Comparison of ENCODE assay signal across 21 cellular contexts in genomic region chr15:90677807-90678790, GRCh38. TPM values are rescaled to one million over a fixed set of nuclear protein-coding genes. Genes with fewer than 3 reads are reported as not detected.
DNase-seq lines count a peak whose midpoint lies in the region; ATAC-seq and TF ChIP-seq lines count a peak whose summit lies in the region.
"Had no signal": no experiment of that assay in that cellular context is flagged by ENCODE, and none has a peak within 500 bp of the region (broad histone marks: within the 10 kb centered on the region; RNA-seq: fewer than 3 reads in every experiment).

No MANE protein-coding gene starts in this region.

- no peak for TF ChIP-seq POLR2A in body of pancreas (IDR thresholded peaks at IDR 0.05)

- H3K4me3 ChIP-seq in KMS-11 (IDR thresholded peaks at IDR 0.05; ENCODE audit: insufficient read depth, low read depth, low read length): no peak overlapping the region
- no peak overlapping the region for H3K4me3 ChIP-seq in body of pancreas
- H3K4me3 ChIP-seq: heart right ventricle, MG63, psoas muscle, smooth muscle cell had no signal

- TF ChIP-seq CTCF in KMS-11 (conservative IDR thresholded peaks at IDR 0.05; ENCODE audit: low read depth, low read length): no peak
- TF ChIP-seq CTCF in body of pancreas (IDR thresholded peaks at IDR 0.05): no peak

- peaks cover 10% of the 10 kb centered on the region for H3K36me3 Mint-ChIP-seq in activated CD4-positive, alpha-beta T cell treated with anti-CD3 and anti-CD28 coated beads, Interleukin-2, amount 10 ng/mL, durations not matched to agents 7 days and 5 days (ENCODE audit: low read depth)
- H3K36me3 Mint-ChIP-seq in activated naive CD8-positive, alpha-beta T cell treated with anti-CD3 and anti-CD28 coated beads for 36 hours: no peaks in the 10 kb centered on the region
- H3K36me3 Mint-ChIP-seq in stimulated activated effector memory CD8-positive, alpha-beta T cell treated with anti-CD3 and anti-CD28 coated beads, Interleukin-12 subunit alpha, Interleukin-12 subunit beta, amount 100 ng/mL, for 72 hours: no peaks in the 10 kb centered on the region
- H3K36me3 Mint-ChIP-seq: CD14-positive monocyte, type B pancreatic cell had no signal

- no peak overlapping the region for H3K27ac ChIP-seq in KMS-11
- no peak overlapping the region for H3K27ac ChIP-seq in body of pancreas
- H3K27ac ChIP-seq: heart right ventricle, psoas muscle, RWPE1, WERI-Rb-1 had no signal

- CTCF ChIA-PET in activated CD4-positive, alpha-beta T cell treated with anti-CD3 and anti-CD28 coated beads, Interleukin-2, amount 10 ng/mL, durations not matched to agents 7 days and 5 days (lab: Charles Lee): interaction anchor here (0.6 to 3.0 kb wide), 12 partner anchors 8 to 257 kb away, joined by 3 to 13 read pairs (median 4); partner anchors contain the start of genes BLM and UNC45A

- peaks cover 57% of the 10 kb centered on the region for H3K4me1 Mint-ChIP-seq in activated CD4-positive, alpha-beta T cell treated with anti-CD3 and anti-CD28 coated beads, Interleukin-2, amount 10 ng/mL, durations not matched to agents 7 days and 5 days
- H3K4me1 Mint-ChIP-seq in activated naive CD8-positive, alpha-beta T cell treated with anti-CD3 and anti-CD28 coated beads for 36 hours: peaks cover 24% of the 10 kb centered on the region
- H3K4me1 Mint-ChIP-seq in stimulated activated effector memory CD8-positive, alpha-beta T cell treated with anti-CD3 and anti-CD28 coated beads, Interleukin-12 subunit alpha, Interleukin-12 subunit beta, amount 100 ng/mL, for 72 hours: peaks cover 8% of the 10 kb centered on the region

- POLR2A ChIA-PET in activated CD4-positive, alpha-beta T cell treated with anti-CD3 and anti-CD28 coated beads, Interleukin-2, amount 10 ng/mL, durations not matched to agents 7 days and 5 days (lab: Charles Lee): no interaction called here

- WGBS in body of pancreas, 2 donors: 84 to 85% methylated on average over 12 of the region's 12 CpGs

- H3K9me3 ChIP-seq in body of pancreas: no peaks in the 10 kb centered on the region
- H3K9me3 ChIP-seq: heart right ventricle, psoas muscle had no signal

- H3K27me3 ChIP-seq in KMS-11 (ENCODE audit: insufficient read depth, low read depth) (no peaks in the 10 kb centered on the region), body of pancreas (no peaks in the 10 kb centered on the region)
- H3K27me3 ChIP-seq: heart right ventricle, MG63 had no signal

- peaks cover under 1% of the 10 kb centered on the region for H3K27me3 Mint-ChIP-seq in activated CD4-positive, alpha-beta T cell treated with anti-CD3 and anti-CD28 coated beads, Interleukin-2, amount 10 ng/mL, durations not matched to agents 7 days and 5 days
- H3K27me3 Mint-ChIP-seq in activated naive CD8-positive, alpha-beta T cell treated with anti-CD3 and anti-CD28 coated beads for 36 hours: no peaks in the 10 kb centered on the region
- H3K27me3 Mint-ChIP-seq: type B pancreatic cell had no signal

- peak; percentile 75 for ATAC-seq in stimulated activated effector memory CD8-positive, alpha-beta T cell treated with anti-CD3 and anti-CD28 coated beads, Interleukin-12 subunit alpha, Interleukin-12 subunit beta, amount 100 ng/mL, for 72 hours
- ATAC-seq in HG02938 (IDR thresholded peaks at IDR 0.05; ENCODE audit: unreplicated experiment) (no peak), body of pancreas (no peak)
- ATAC-seq: heart right ventricle, psoas muscle had no signal

- peak overlapping the region; percentile 30; the same call in 1 of the 2 replicates for H3K4me2 ChIP-seq in KMS-11
- H3K4me2 ChIP-seq: smooth muscle cell had no signal

- H3K4me1 ChIP-seq in KMS-11 (ENCODE audit: low read depth, poor library complexity, severe bottlenecking): peaks cover 15% of the 10 kb centered on the region
- H3K4me1 ChIP-seq in body of pancreas: no peaks in the 10 kb centered on the region
- H3K4me1 ChIP-seq: psoas muscle had no signal

- intact Hi-C loops in body of pancreas (cut with DNase I): no loop called here

- peak; percentile 62 for DNase-seq in activated CD4-positive, alpha-beta T cell treated with anti-CD3 and anti-CD28 coated beads, Interleukin-2, amount 10 ng/mL, durations not matched to agents 7 days and 5 days
- no peak for DNase-seq in activated CD4-positive, alpha-beta T cell treated with anti-CD3 and anti-CD28 coated beads for 48 hours
- no peak for DNase-seq in activated naive CD8-positive, alpha-beta T cell treated with anti-CD3 and anti-CD28 coated beads for 36 hours
- DNase-seq in stimulated activated effector memory CD8-positive, alpha-beta T cell treated with anti-CD3 and anti-CD28 coated beads, Interleukin-12 subunit alpha, Interleukin-12 subunit beta, amount 100 ng/mL, for 72 hours (ENCODE audit: low spot score in 2 of 2): no peak
- DNase-seq in GM19240 (ENCODE audit: insufficient read length, low spot score) (no peak), body of pancreas (no peak)
- DNase-seq: activated CD8-positive, alpha-beta memory T cell treated with anti-CD3 and anti-CD28 coated beads, Interleukin-2, amount 50 U/mL, for 48 hours; anterior cingulate cortex; heart right ventricle; MG63; NCI-H1694 treated with DMSO at 0.1 percent for 48 hours; psoas muscle; stimulated activated CD4-positive, alpha-beta T cell treated with anti-CD3 and anti-CD28 coated beads, Interleukin-4, amount 100 ng/mL, for 4 hours; stimulated activated CD8-positive, alpha-beta memory T cell treated with anti-CD3 and anti-CD28 coated beads, Interleukin-4, amount 100 ng/mL, for 48 hours; WERI-Rb-1 had no signal

- H3K9me3 Mint-ChIP-seq in activated CD4-positive, alpha-beta T cell treated with anti-CD3 and anti-CD28 coated beads, Interleukin-2, amount 10 ng/mL, durations not matched to agents 7 days and 5 days: peaks cover 5% of the 10 kb centered on the region
- H3K9me3 Mint-ChIP-seq in activated naive CD8-positive, alpha-beta T cell treated with anti-CD3 and anti-CD28 coated beads for 36 hours: peaks cover 4% of the 10 kb centered on the region
- no peaks in the 10 kb centered on the region for H3K9me3 Mint-ChIP-seq in stimulated activated effector memory CD8-positive, alpha-beta T cell treated with anti-CD3 and anti-CD28 coated beads, Interleukin-12 subunit alpha, Interleukin-12 subunit beta, amount 100 ng/mL, for 72 hours
- H3K9me3 Mint-ChIP-seq: type B pancreatic cell had no signal

- no peaks in the 10 kb centered on the region for H3K79me2 ChIP-seq in KMS-11 (ENCODE audit: insufficient read depth, low read depth)

- H2AFZ ChIP-seq in KMS-11 (ENCODE audit: low read depth): 0 out of 2 replicates have a peak overlapping the region, but pooled peaks have one; percentile 10

- no peak overlapping the region for H3K9ac ChIP-seq in KMS-11

- H3K27ac Mint-ChIP-seq in activated CD4-positive, alpha-beta T cell treated with anti-CD3 and anti-CD28 coated beads, Interleukin-2, amount 10 ng/mL, durations not matched to agents 7 days and 5 days: peak overlapping the region; percentile 92
- H3K27ac Mint-ChIP-seq in activated naive CD8-positive, alpha-beta T cell treated with anti-CD3 and anti-CD28 coated beads for 36 hours: peak overlapping the region; percentile 87
- peak overlapping the region; percentile 23 for H3K27ac Mint-ChIP-seq in stimulated activated effector memory CD8-positive, alpha-beta T cell treated with anti-CD3 and anti-CD28 coated beads, Interleukin-12 subunit alpha, Interleukin-12 subunit beta, amount 100 ng/mL, for 72 hours
- H3K27ac Mint-ChIP-seq: CD14-positive monocyte, type B pancreatic cell had no signal

- H3K36me3 ChIP-seq in KMS-11 (ENCODE audit: insufficient read depth): no peaks in the 10 kb centered on the region
- no peaks in the 10 kb centered on the region for H3K36me3 ChIP-seq in body of pancreas (replicated peaks in 1 of 2; ENCODE audit: insufficient read depth in 1 of 2, low read depth in 2 of 2)
- H3K36me3 ChIP-seq: heart right ventricle, WERI-Rb-1 had no signal

- no peaks in the 10 kb centered on the region for H4K20me1 ChIP-seq in KMS-11 (ENCODE audit: insufficient read depth)

- peak overlapping the region; percentile 57 for H3K4me3 Mint-ChIP-seq in activated CD4-positive, alpha-beta T cell treated with anti-CD3 and anti-CD28 coated beads, Interleukin-2, amount 10 ng/mL, durations not matched to agents 7 days and 5 days
- peak overlapping the region; percentile 44 for H3K4me3 Mint-ChIP-seq in activated naive CD8-positive, alpha-beta T cell treated with anti-CD3 and anti-CD28 coated beads for 36 hours
- H3K4me3 Mint-ChIP-seq in stimulated activated effector memory CD8-positive, alpha-beta T cell treated with anti-CD3 and anti-CD28 coated beads, Interleukin-12 subunit alpha, Interleukin-12 subunit beta, amount 100 ng/mL, for 72 hours: peak overlapping the region; percentile 12
- H3K4me3 Mint-ChIP-seq: CD14-positive monocyte, type B pancreatic cell had no signal

RNA-seq across cellular contexts. Expression of gene BLM, which starts 39.0 kb away (rescaled TPM):
- total RNA-seq in activated CD4-positive, alpha-beta T cell treated with anti-CD3 and anti-CD28 coated beads, Interleukin-2, amount 10 ng/mL, durations not matched to agents 7 days and 5 days: 10 to 100 TPM; 50.2 to 57.7 TPM
- total RNA-seq in activated naive CD8-positive, alpha-beta T cell treated with anti-CD3 and anti-CD28 coated beads for 36 hours: 10 to 100 TPM; 47.8 to 49.8 TPM
- total RNA-seq in body of pancreas: 1 to 10 TPM in 1 of 2 donors, under 1 TPM in 1; 0.26 to 1.3 TPM

Comparison
In these comparisons a context has a peak if more than half of its experiments do, and no peak if none do; other contexts are left out.
1. H3K27ac Mint-ChIP-seq: peak in every context shown above with its lines; median percentile 92 in activated CD4-positive, alpha-beta T cell treated with anti-CD3 and anti-CD28 coated beads, Interleukin-2, amount 10 ng/mL, durations not matched to agents 7 days and 5 days; 87 in activated naive CD8-positive, alpha-beta T cell treated with anti-CD3 and anti-CD28 coated beads for 36 hours; 23 in stimulated activated effector memory CD8-positive, alpha-beta T cell treated with anti-CD3 and anti-CD28 coated beads, Interleukin-12 subunit alpha, Interleukin-12 subunit beta, amount 100 ng/mL, for 72 hours.
2. RNA of gene BLM, which starts 39.0 kb away (total RNA-seq): 50.2 to 57.7 TPM in activated CD4-positive, alpha-beta T cell treated with anti-CD3 and anti-CD28 coated beads, Interleukin-2, amount 10 ng/mL, durations not matched to agents 7 days and 5 days and 47.8 to 49.8 TPM in activated naive CD8-positive, alpha-beta T cell treated with anti-CD3 and anti-CD28 coated beads for 36 hours; 0.26 to 1.3 TPM in body of pancreas; every median in the first group is over 10 times any median in the second.
3. Peak in every context shown above with its lines, with median percentiles within 50 percentile points of each other: H3K4me3 Mint-ChIP-seq.